10 cellular contexts compared by ENCODE assay signal in genomic region chr3:4752201-4753072, GRCh38.
DNase-seq lines count a peak whose midpoint lies in the region; ATAC-seq, FAIRE-seq and TF ChIP-seq lines count a peak whose summit lies in the region.
"Had no signal": no experiment of that assay in that cellular context is flagged by ENCODE, and none has a peak within 500 bp of the region (broad histone marks: within the 10 kb centered on the region; RNA-seq: fewer than 3 reads in every experiment).

No MANE protein-coding gene starts in this region.

- H3K4me1 Mint-ChIP-seq in endodermal cell, result peaks cover 41% of the 10 kb centered on the region
- H3K4me1 Mint-ChIP-seq in nephron progenitor cell, result peaks cover 46% of the 10 kb centered on the region

- ATAC-seq in pancreas (peak; percentile 29 to 58 (median 58)), GM19455 (IDR thresholded peaks at IDR 0.05; ENCODE audit: unreplicated experiment) (no peak)

- intact Hi-C loops in pancreas (cut with DNase I), result no loop called here

- no peak overlapping the region for H3K4me3 Mint-ChIP-seq in endodermal cell
- H3K4me3 Mint-ChIP-seq in nephron progenitor cell, result no peak overlapping the region

- H3K27me3 Mint-ChIP-seq in endodermal cell (ENCODE audit: insufficient read depth), result peaks cover 19% of the 10 kb centered on the region
- no peaks in the 10 kb centered on the region for H3K27me3 Mint-ChIP-seq in nephron progenitor cell (ENCODE audit: low read depth, poor library complexity)

- peaks cover 10% of the 10 kb centered on the region for H3K4me1 ChIP-seq in endodermal cell (ENCODE audit: control insufficient read depth, insufficient read depth, low read length)
- H3K4me1 ChIP-seq in pancreas, result peaks cover 13 to 54% (median 45%) of the 10 kb centered on the region in 3 donors

- H3K27ac Mint-ChIP-seq in endodermal cell (peak overlapping the region; percentile 69), nephron progenitor cell (no peak overlapping the region)

- H3K27me3 ChIP-seq in endodermal cell (ENCODE audit: control insufficient read depth, insufficient read depth, low read length, poor library complexity, severe bottlenecking) (peaks cover 4% of the 10 kb centered on the region), pancreas (no peaks in the 10 kb centered on the region)

- peak overlapping the region; percentile 62 for H3K4me3 ChIP-seq in GM12865 (ENCODE audit: low read depth, low read length)
- H3K4me3 ChIP-seq in endodermal cell (ENCODE audit: low read length), result no peak overlapping the region
- no peak overlapping the region for H3K4me3 ChIP-seq in pancreas

- DNase-seq in GM12865 (ENCODE audit: low read depth) (no peak), LoVo (ENCODE audit: low spot score) (peak; percentile 74), endodermal cell (peak; percentile 80), pancreas (peak in 1 of 6 donors; percentile 50), NCI-H1694 treated with DMSO at 0.1 percent for 48 hours (lab: John Stamatoyannopoulos, UW) (no peak), nephron progenitor cell (no peak), GDM1 (lab: John Stamatoyannopoulos, UW) (no peak)
- DNase-seq: NCI-H446 had no signal

- no peaks in the 10 kb centered on the region for H3K36me3 Mint-ChIP-seq in endodermal cell (ENCODE audit: low read depth)
- H3K36me3 Mint-ChIP-seq in nephron progenitor cell (ENCODE audit: low read depth), result peaks cover 98% of the 10 kb centered on the region

- no peak overlapping the region for H3K27ac ChIP-seq in endodermal cell (ENCODE audit: low read depth, low read length)
- H3K27ac ChIP-seq in pancreas, result peak overlapping the region; percentile 60 to 89 (median 83)

- FAIRE-seq in pancreas (lab: Jason Lieb, UNC), result no peak
- FAIRE-seq: bronchial epithelial cell had no signal

- TF ChIP-seq CTCF in GM12865 (IDR thresholded peaks at IDR 0.05; ENCODE audit: insufficient read depth, low read depth, low read length, missing control alignments) (no peak), endodermal cell (conservative IDR thresholded peaks at IDR 0.05) (no peak), pancreas (IDR thresholded peaks at IDR 0.05) (no peak), nephron progenitor cell (IDR thresholded peaks at IDR 0.05) (no peak)

- WGBS in endodermal cell (ENCODE audit: insufficient coverage in 1 of 2, insufficient read length in 1 of 2), 2 experiments, result 81 to 89% methylated on average over 12 to 17 of the region's 17 CpGs
- 56 to 58% methylated on average over 17 of the region's 17 CpGs for WGBS in pancreas, 2 donors

- H3K9me3 ChIP-seq in endodermal cell (ENCODE audit: control insufficient read depth, low read length), result no peaks in the 10 kb centered on the region
- no peaks in the 10 kb centered on the region for H3K9me3 ChIP-seq in pancreas

- no peaks in the 10 kb centered on the region for H3K9me3 Mint-ChIP-seq in endodermal cell
- H3K9me3 Mint-ChIP-seq in nephron progenitor cell, result no peaks in the 10 kb centered on the region

- H3K36me3 ChIP-seq in endodermal cell (ENCODE audit: control insufficient read depth, insufficient read depth, low read length), result no peaks in the 10 kb centered on the region
- no peaks in the 10 kb centered on the region for H3K36me3 ChIP-seq in pancreas

- no peak overlapping the region for H3K9ac ChIP-seq in endodermal cell (ENCODE audit: extremely low read depth, low read length, poor library complexity, severe bottlenecking)

Comparison
In these comparisons a context has a peak if more than half of its experiments do, and no peak if none do; other contexts are left out.
1. DNase-seq: peak in LoVo (single experiment) and endodermal cell (single experiment); none in GM12865 (single experiment), NCI-H1694 treated with DMSO at 0.1 percent for 48 hours (single experiment), nephron progenitor cell (single experiment) and GDM1 (single experiment).